In genomic region chr12:74646831-74647230, GRCh38 we compare ENCODE assay signal across 10 cellular contexts.
DNase-seq lines count a peak whose midpoint lies in the region; ATAC-seq and TF ChIP-seq lines count a peak whose summit lies in the region.
"Had no signal": no experiment of that assay in that cellular context is flagged by ENCODE, and none has a peak within 500 bp of the region (broad histone marks: within the 10 kb centered on the region; RNA-seq: fewer than 3 reads in every experiment).

No MANE protein-coding gene starts in this region.

- no peak overlapping the region for H3K27ac ChIP-seq in SK-N-SH (ENCODE audit: low read depth in 2 of 2, low read length in 1 of 2)
- peak overlapping the region; percentile 68 for H3K27ac ChIP-seq in caudate nucleus (ENCODE audit: low read depth, low read length)
- peak overlapping the region; percentile 32 for H3K27ac ChIP-seq in substantia nigra (ENCODE audit: low read depth, low read length, poor library complexity, severe bottlenecking)

- no peak overlapping the region for H2AFZ ChIP-seq in SK-N-SH (ENCODE audit: low read depth)

- no peaks in the 10 kb centered on the region for H3F3A ChIP-seq in SK-N-SH (replicated peaks; ENCODE audit: insufficient read depth)

- DNase-seq in SK-N-SH (no peak), NCI-H510A (lab: John Stamatoyannopoulos, UW) (peak; percentile 23), caudate nucleus (lab: John Stamatoyannopoulos, UW) (peak in 3 of 61 donors; percentile 1 to 15 (median 2)), substantia nigra (lab: John Stamatoyannopoulos, UW) (peak in 5 of 49 donors; percentile 1 to 11 (median 1))
- DNase-seq in stimulated activated CD8-positive, alpha-beta memory T cell treated with anti-CD3 and anti-CD28 coated beads, Interleukin-4, amount 100 ng/mL, for 48 hours, result no peak
- DNase-seq: activated B cell treated with CpG ODN at 0.5 μM for 24 hours; effector memory CD8-positive, alpha-beta T cell had no signal

- 0% methylated on average over 1 of the region's 1 CpG for WGBS in SK-N-SH (ENCODE audit: low lambda C conversion rate)

- no peaks in the 10 kb centered on the region for H3K9me2 ChIP-seq in SK-N-SH

- H4K20me1 ChIP-seq in SK-N-SH (ENCODE audit: insufficient read depth), result no peaks in the 10 kb centered on the region

- peak; percentile 59 for TF ChIP-seq RAD21 in SK-N-SH (IDR thresholded peaks at IDR 0.05; ENCODE audit: low read length)

- peak; percentile 29; the same call in 1 of the 2 replicates for TF ChIP-seq CTCF in SK-N-SH (IDR thresholded peaks at IDR 0.05)

- no peaks in the 10 kb centered on the region; a peak in 1 of 4 replicates for H3K4me1 ChIP-seq in SK-N-SH (ENCODE audit: control insufficient read depth in 1 of 2, insufficient read depth in 2 of 2, low read depth in 1 of 2, low read length in 1 of 2)

- no peak for TF ChIP-seq EP300 in SK-N-SH (IDR thresholded peaks at IDR 0.05; ENCODE audit: borderline replicate concordance in 1 of 2, low read depth in 1 of 2, low read length in 1 of 2)

- CTCF ChIA-PET in SK-N-SH (lab: Yijun Ruan, JAX), result interaction anchor here (1.1 to 1.4 kb wide), 4 partner anchors 13 to 235 kb away, joined by 3 to 5 read pairs (median 4); no protein-coding TSS in a partner anchor

- no peaks in the 10 kb centered on the region for H3K36me3 ChIP-seq in SK-N-SH (replicated peaks in 1 of 2; ENCODE audit: control insufficient read depth in 1 of 2, insufficient read depth in 2 of 2, low read length in 1 of 2)

- ATAC-seq in SK-N-SH treated with all-trans-retinoic acid at 6 μM for 48 hours, result no peak
- ATAC-seq in GM21526 (IDR thresholded peaks at IDR 0.05; ENCODE audit: low FRiP score, unreplicated experiment), result no peak
- ATAC-seq in GM18502 (IDR thresholded peaks at IDR 0.05; ENCODE audit: poor library complexity, unreplicated experiment), result no peak
- ATAC-seq: effector memory CD8-positive, alpha-beta T cell had no signal

- no peaks in the 10 kb centered on the region for H3K9me3 ChIP-seq in SK-N-SH

- POLR2A ChIA-PET in SK-N-SH (lab: Yijun Ruan, JAX), result no interaction called here

- H3K4me3 ChIP-seq in SK-N-SH (ENCODE audit: low read depth in 2 of 2, low read length in 1 of 2), result no peak overlapping the region

- no peak overlapping the region for H3K9ac ChIP-seq in SK-N-SH

- no peaks in the 10 kb centered on the region for H3K27me3 ChIP-seq in SK-N-SH (ENCODE audit: insufficient read depth)

- no peaks in the 10 kb centered on the region for H3K79me2 ChIP-seq in SK-N-SH (ENCODE audit: insufficient read depth)

- H3K4me2 ChIP-seq in SK-N-SH, result no peak overlapping the region

TF ChIP-seq in SK-N-SH, 30 proteins besides CTCF, POLR2A, EP300 and RAD21:
- TF ChIP-seq FOSL2 (IDR thresholded peaks at IDR 0.05; ENCODE audit: borderline replicate concordance, low read depth) (no peak), SMC3 (IDR thresholded peaks at IDR 0.05; ENCODE audit: low read depth, low read length) (no peak), FOXM1 (IDR thresholded peaks at IDR 0.05; ENCODE audit: low read depth) (no peak), FOXJ3 (CRISPR knock-in tag; IDR thresholded peaks at IDR 0.05) (no peak), POLR2AphosphoS5 (IDR thresholded peaks at IDR 0.05; ENCODE audit: low read depth, low read length) (no peak), RCOR1 (IDR thresholded peaks at IDR 0.05; ENCODE audit: low read length) (no peak), IRF3 (IDR thresholded peaks at IDR 0.05; ENCODE audit: low read depth, low read length) (no peak), NRF1 (IDR thresholded peaks at IDR 0.05; ENCODE audit: low read depth, low read length) (no peak), REST (IDR thresholded peaks at IDR 0.05; ENCODE audit: low read depth, low read length) (no peak), RFX5 (IDR thresholded peaks at IDR 0.05; ENCODE audit: low read length) (no peak), TCF12 (IDR thresholded peaks at IDR 0.05) (no peak), TAF1 (IDR thresholded peaks at IDR 0.05; ENCODE audit: borderline replicate concordance, low read depth, low read length) (no peak)

TF ChIP-seq in SK-N-SH treated with all-trans-retinoic acid at 6 μM for 48 hours, 23 proteins besides CTCF, POLR2A, EP300 and RAD21:
- TF ChIP-seq RARB (CRISPR knock-in tag; IDR thresholded peaks at IDR 0.05), result no peak

Comparison
In these comparisons a context has a peak if more than half of its experiments do, and no peak if none do; other contexts are left out.
1. H3K27ac ChIP-seq: peak in caudate nucleus (single experiment) and substantia nigra (single experiment); none in SK-N-SH (0 of 2).